27 cellular contexts compared by ENCODE assay signal in the genomic region with DNA sequence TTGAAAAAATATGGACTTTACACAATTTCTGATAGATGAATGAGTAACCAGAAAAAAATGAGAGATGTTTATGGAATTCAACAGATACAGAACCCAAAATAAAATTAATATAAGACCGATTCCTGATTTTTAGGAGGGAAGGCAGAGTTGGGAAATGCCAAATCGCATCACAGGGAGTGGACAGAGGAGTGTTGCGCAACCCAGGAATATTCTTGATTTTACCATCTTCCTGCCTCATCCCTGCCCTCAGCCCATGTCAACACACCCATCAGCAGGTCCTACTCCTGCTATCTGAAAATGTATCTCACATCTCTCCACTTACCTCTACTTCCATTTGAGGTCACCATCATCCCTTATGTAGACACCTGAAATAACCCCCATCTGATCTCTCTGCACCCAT.
DNase-seq lines count a peak whose midpoint lies in the region; ATAC-seq, FAIRE-seq and TF ChIP-seq lines count a peak whose summit lies in the region.
"Had no signal": no experiment of that assay in that cellular context is flagged by ENCODE, and none has a peak within 500 bp of the region (broad histone marks: within the 10 kb centered on the region; RNA-seq: fewer than 3 reads in every experiment).

No MANE protein-coding gene starts in this region.

- H3K4me1 ChIP-seq in breast epithelium: no peaks in the 10 kb centered on the region
- H3K4me1 ChIP-seq in IMR-90 (ENCODE audit: control insufficient read depth, insufficient read depth, low read length): no peaks in the 10 kb centered on the region
- H3K4me1 ChIP-seq in K562 (replicated peaks in 1 of 2; ENCODE audit: control insufficient read depth in 2 of 2, insufficient read depth in 2 of 2, low read length in 2 of 2): no peaks in the 10 kb centered on the region
- H3K4me1 ChIP-seq in H1 (replicated peaks in 1 of 4; ENCODE audit: control insufficient read depth in 3 of 4, insufficient read depth in 4 of 4, low read length in 3 of 4): peaks cover 0 to 9% (median 7%) of the 10 kb centered on the region in 4 experiments; a peak in 4 of 7 replicates
- H3K4me1 ChIP-seq: A549, Caco-2 had no signal

- H3K4me2 ChIP-seq in IMR-90 (ENCODE audit: low read depth, low read length) (no peak overlapping the region), K562 (ENCODE audit: insufficient read depth, low read length) (no peak overlapping the region), H1 (ENCODE audit: insufficient read depth in 1 of 2, low read depth in 2 of 2, low read length in 2 of 2) (no peak overlapping the region)
- H3K4me2 ChIP-seq: A549 had no signal

- H2AK9ac ChIP-seq in IMR-90 (replicated peaks; ENCODE audit: low read depth, low read length, poor library complexity): no peak overlapping the region

- FAIRE-seq in K562 (lab: Jason Lieb, UNC) (no peak), H1 (lab: Jason Lieb, UNC) (no peak)
- FAIRE-seq: A549, D721Med, GM12878, GM12892, GM18507, GM19239 had no signal

- no peak overlapping the region for H4K91ac ChIP-seq in IMR-90 (ENCODE audit: insufficient read depth, low read depth, low read length)
- H4K91ac ChIP-seq in H1 (replicated peaks; ENCODE audit: insufficient read length, low read length): no peak overlapping the region

- no peak for TF ChIP-seq POLR2A in breast epithelium (IDR thresholded peaks at IDR 0.05)
- no peak for TF ChIP-seq POLR2A in IMR-90 (IDR thresholded peaks at IDR 0.05; ENCODE audit: low read depth, low read length)
- no peak for TF ChIP-seq POLR2A in K562 (conservative IDR thresholded peaks at IDR 0.05)
- no peak for TF ChIP-seq POLR2A in H1 (IDR thresholded peaks at IDR 0.05; ENCODE audit: control extremely low read depth in 1 of 2, low read depth in 2 of 2, low read length in 2 of 2)

- H2BK5ac ChIP-seq in IMR-90 (ENCODE audit: low read depth, low read length, poor library complexity, severe bottlenecking): no peak overlapping the region
- H2BK5ac ChIP-seq in H1 (ENCODE audit: low read depth, low read length): no peak overlapping the region

- H4K20me1 ChIP-seq in IMR-90 (ENCODE audit: insufficient read depth, low read length) (no peaks in the 10 kb centered on the region), K562 (replicated peaks; ENCODE audit: control insufficient read depth, insufficient read depth, low read length) (no peaks in the 10 kb centered on the region), H1 (replicated peaks in 1 of 2; ENCODE audit: control insufficient read depth in 1 of 2, insufficient read depth in 2 of 2, low read length in 2 of 2) (no peaks in the 10 kb centered on the region)
- H4K20me1 ChIP-seq: BLaER1 treated with 17β-estradiol and CSF1 and Interleukin-3, amounts not matched to agents 10 nM and 100 nM had no signal

- H3K4me3 ChIP-seq in breast epithelium: no peak overlapping the region
- H3K4me3 ChIP-seq in IMR-90 (ENCODE audit: insufficient read depth, low read depth, low read length): no peak overlapping the region
- H3K4me3 ChIP-seq in K562: no peak overlapping the region
- no peak overlapping the region for H3K4me3 ChIP-seq in H1 (ENCODE audit: extremely low read depth in 1 of 4, insufficient read depth in 2 of 4, low read depth in 3 of 4, low read length in 4 of 4)
- H3K4me3 ChIP-seq: A549; BLaER1 treated with 17β-estradiol and CSF1 and Interleukin-3, amounts not matched to agents 10 nM and 100 nM; GM12878 had no signal

- H3K56ac ChIP-seq in IMR-90 (ENCODE audit: extremely low read depth, insufficient read depth, low read length) (no peak overlapping the region), H1 (replicated peaks; ENCODE audit: insufficient read length, low read depth, low read length) (no peak overlapping the region)

- no peaks in the 10 kb centered on the region for H3K27me3 Mint-ChIP-seq in MCF 10A (ENCODE audit: insufficient read depth, unreplicated experiment)
- no peaks in the 10 kb centered on the region for H3K27me3 Mint-ChIP-seq in stimulated activated memory B cell treated with anti-CD40 and anti-IgM and Interleukin-4, amounts not matched to agents 10 μg/mL and 1 μg/mL and 100 μg/mL, for 72 hours
- H3K27me3 Mint-ChIP-seq: B cell; CD4-positive, alpha-beta T cell had no signal

- in situ Hi-C loops in IMR-90 (cut with MboI; ENCODE audit: low sequenced_read_pairs) (no loop called here), K562 (cut with MboI) (no loop called here)

- H3K23ac ChIP-seq in IMR-90 (ENCODE audit: low read depth, low read length): no peak overlapping the region
- no peak overlapping the region for H3K23ac ChIP-seq in H1 (ENCODE audit: insufficient read length)

- no peaks in the 10 kb centered on the region for H3K36me3 Mint-ChIP-seq in MCF 10A (ENCODE audit: insufficient read depth, unreplicated experiment)
- H3K36me3 Mint-ChIP-seq in stimulated activated memory B cell treated with anti-CD40 and anti-IgM and Interleukin-4, amounts not matched to agents 10 μg/mL and 1 μg/mL and 100 μg/mL, for 72 hours: no peaks in the 10 kb centered on the region
- H3K36me3 Mint-ChIP-seq: CD8-positive, alpha-beta T cell had no signal

- H3K27me3 ChIP-seq in breast epithelium: no peaks in the 10 kb centered on the region
- no peaks in the 10 kb centered on the region for H3K27me3 ChIP-seq in IMR-90 (ENCODE audit: control insufficient read depth, insufficient read depth, low read length)
- H3K27me3 ChIP-seq in K562 (ENCODE audit: control insufficient read depth in 2 of 2, insufficient read depth in 2 of 2, low read length in 2 of 2): no peaks in the 10 kb centered on the region
- H3K27me3 ChIP-seq in H1 (replicated peaks in 1 of 4; ENCODE audit: control insufficient read depth in 3 of 4, extremely low read depth in 1 of 4, insufficient read depth in 3 of 4, low read length in 3 of 4): no peaks in the 10 kb centered on the region
- H3K27me3 ChIP-seq: BLaER1 treated with 17β-estradiol and CSF1 and Interleukin-3, amounts not matched to agents 10 nM and 100 nM had no signal

- H3K9me1 ChIP-seq in IMR-90 (ENCODE audit: insufficient read depth, low read length): no peaks in the 10 kb centered on the region
- no peaks in the 10 kb centered on the region for H3K9me1 ChIP-seq in K562 (ENCODE audit: control insufficient read depth, insufficient read depth, low read length)

- TF ChIP-seq CTCF in MCF 10A (IDR thresholded peaks at IDR 0.05; ENCODE audit: unreplicated experiment) (no peak), breast epithelium (IDR thresholded peaks at IDR 0.05) (no peak), IMR-90 (conservative IDR thresholded peaks at IDR 0.05; ENCODE audit: low read depth, low read length) (no peak), K562 (IDR thresholded peaks at IDR 0.05 in 2 of 3, conservative IDR thresholded peaks at IDR 0.05 in 1 of 3; ENCODE audit: insufficient read depth in 2 of 3, low read depth in 1 of 3, low read length in 3 of 3) (no peak), H1 (IDR thresholded peaks at IDR 0.05; ENCODE audit: control extremely low read depth in 1 of 3, insufficient read depth in 1 of 3, low read depth in 1 of 3, low read length in 3 of 3) (no peak)

- WGBS in IMR-90 (ENCODE audit: extremely low coverage in 2 of 2, insufficient read length in 1 of 2), 2 experiments: no CpG with 5 or more reads among the region's 3 CpGs
- WGBS in K562 (ENCODE audit: insufficient coverage, low coverage, missing lambda C conversion rate): 0% methylated on average over 3 of the region's 3 CpGs
- 95% methylated on average over 3 of the region's 3 CpGs; no CpG with 5 or more reads in 1 of the 2 experiments for WGBS in H1 (ENCODE audit: extremely low coverage in 1 of 2, insufficient coverage in 1 of 2, insufficient read length in 1 of 2, insufficient replicate concordance in 2 of 2, low coverage in 1 of 2, low lambda C conversion rate in 2 of 2, missing lambda C conversion rate in 1 of 2), 2 experiments

- dilution Hi-C loops in IMR-90 (cut with HindIII; ENCODE audit: low sequenced_read_pairs, unreplicated experiment): no loop called here

- H3K79me1 ChIP-seq in IMR-90 (ENCODE audit: low read depth in 1 of 2, low read length in 2 of 2): no peaks in the 10 kb centered on the region
- H3K79me1 ChIP-seq in H1 (ENCODE audit: low read depth, low read length): no peaks in the 10 kb centered on the region

- ATAC-seq in IMR-90 (ENCODE audit: low read depth) (no peak), K562 (no peak), GM19035 (IDR thresholded peaks at IDR 0.05; ENCODE audit: unreplicated experiment) (no peak)
- ATAC-seq in stimulated activated memory B cell treated with anti-CD40 and anti-IgM and Interleukin-4, amounts not matched to agents 10 μg/mL and 1 μg/mL and 100 μg/mL, for 72 hours: no peak
- ATAC-seq: A549; CD8-positive, alpha-beta T cell; GM12878 had no signal

- H3K9me3 Mint-ChIP-seq in MCF 10A (ENCODE audit: unreplicated experiment): peaks cover 19% of the 10 kb centered on the region
- H3K9me3 Mint-ChIP-seq in stimulated activated memory B cell treated with anti-CD40 and anti-IgM and Interleukin-4, amounts not matched to agents 10 μg/mL and 1 μg/mL and 100 μg/mL, for 72 hours: peaks cover 11% of the 10 kb centered on the region
- H3K9me3 Mint-ChIP-seq: CD8-positive, alpha-beta T cell had no signal

- H3K27ac Mint-ChIP-seq in MCF 10A (ENCODE audit: low read depth, unreplicated experiment): no peak overlapping the region
- no peak overlapping the region for H3K27ac Mint-ChIP-seq in stimulated activated memory B cell treated with anti-CD40 and anti-IgM and Interleukin-4, amounts not matched to agents 10 μg/mL and 1 μg/mL and 100 μg/mL, for 72 hours
- H3K27ac Mint-ChIP-seq: B cell; CD4-positive, alpha-beta T cell; CD8-positive, alpha-beta T cell had no signal

- no peak overlapping the region for H3K4me3 Mint-ChIP-seq in MCF 10A (ENCODE audit: unreplicated experiment)
- H3K4me3 Mint-ChIP-seq in stimulated activated memory B cell treated with anti-CD40 and anti-IgM and Interleukin-4, amounts not matched to agents 10 μg/mL and 1 μg/mL and 100 μg/mL, for 72 hours: no peak overlapping the region
- H3K4me3 Mint-ChIP-seq: B cell; CD4-positive, alpha-beta T cell; CD8-positive, alpha-beta T cell had no signal

- no peak overlapping the region for H2BK120ac ChIP-seq in IMR-90 (ENCODE audit: low read depth, low read length)
- H2BK120ac ChIP-seq in H1 (replicated peaks; ENCODE audit: low read depth, low read length): no peak overlapping the region

- H2BK12ac ChIP-seq in H1 (ENCODE audit: low read depth, low read length): no peak overlapping the region

- no peak overlapping the region for H4K5ac ChIP-seq in IMR-90 (ENCODE audit: low read depth, low read length)
- H4K5ac ChIP-seq in H1 (ENCODE audit: insufficient read length, low read depth, low read length): no peak overlapping the region

- H3K27ac ChIP-seq in breast epithelium (no peak overlapping the region), IMR-90 (ENCODE audit: insufficient read depth, low read length) (no peak overlapping the region), K562 (ENCODE audit: extremely low read depth, low read depth, low read length) (no peak overlapping the region), H1 (ENCODE audit: low read depth, low read length) (no peak overlapping the region)
- H3K27ac ChIP-seq: 22Rv1; A549; BLaER1 treated with 17β-estradiol and CSF1 and Interleukin-3, amounts not matched to agents 10 nM and 100 nM; C4-2B had no signal

- TF ChIP-seq EP300 in K562 (IDR thresholded peaks at IDR 0.05; ENCODE audit: low read length) (no peak), H1 (IDR thresholded peaks at IDR 0.05; ENCODE audit: borderline replicate concordance in 1 of 2, low read depth in 2 of 2, low read length in 2 of 2) (no peak)

- H3K36me3 ChIP-seq in breast epithelium (no peaks in the 10 kb centered on the region), IMR-90 (ENCODE audit: control insufficient read depth, insufficient read depth, low read length) (no peaks in the 10 kb centered on the region), K562 (ENCODE audit: control insufficient read depth, insufficient read depth, low read length) (no peaks in the 10 kb centered on the region), H1 (ENCODE audit: control insufficient read depth in 2 of 4, insufficient read depth in 4 of 4, low read length in 3 of 4) (no peaks in the 10 kb centered on the region)
- H3K36me3 ChIP-seq: BLaER1 treated with 17β-estradiol and CSF1 and Interleukin-3, amounts not matched to agents 10 nM and 100 nM had no signal

- peaks cover 5% of the 10 kb centered on the region for H3K4me1 Mint-ChIP-seq in MCF 10A (ENCODE audit: insufficient read depth, unreplicated experiment)
- no peaks in the 10 kb centered on the region for H3K4me1 Mint-ChIP-seq in stimulated activated memory B cell treated with anti-CD40 and anti-IgM and Interleukin-4, amounts not matched to agents 10 μg/mL and 1 μg/mL and 100 μg/mL, for 72 hours
- H3K4me1 Mint-ChIP-seq: B cell had no signal

- H3K18ac ChIP-seq in IMR-90 (ENCODE audit: low read depth, low read length) (no peak overlapping the region), H1 (ENCODE audit: extremely low read depth, low read length) (no peak overlapping the region)

- BruUV-seq in MCF 10A (replicated peaks; lab: Mats Ljungman, UMichigan): no TSS peak
- BruUV-seq in IMR-90 (replicated peaks; lab: Mats Ljungman, UMichigan): no TSS peak
- BruUV-seq in K562 (replicated peaks; lab: Mats Ljungman, UMichigan): no TSS peak

- H3K79me2 ChIP-seq in K562 (ENCODE audit: control insufficient read depth, insufficient read depth, low read length): no peaks in the 10 kb centered on the region
- no peaks in the 10 kb centered on the region for H3K79me2 ChIP-seq in H1 (ENCODE audit: control insufficient read depth in 1 of 2, insufficient read depth in 2 of 2, low read length in 2 of 2)

- H2BK20ac ChIP-seq in IMR-90 (ENCODE audit: low read depth, low read length) (no peak overlapping the region), H1 (ENCODE audit: low read length) (no peak overlapping the region)

- intact Hi-C loops in MCF 10A (cut with micrococcal nuclease) (no loop called here), breast epithelium (cut with DNase I; ENCODE audit: low total_unique reads) (no loop called here), IMR-90 (cut with micrococcal nuclease) (no loop called here), K562 (cut with micrococcal nuclease) (no loop called here)

- CTCF ChIA-PET in MCF 10A (lab: Yijun Ruan, JAX) (no interaction called here), IMR-90 (lab: Yijun Ruan, JAX) (no interaction called here), K562 (lab: Yijun Ruan, JAX; ENCODE audit: low intra/inter-chr PET ratio) (no interaction called here), H1 (lab: Charles Lee; ENCODE audit: partially characterized antibody) (no interaction called here)

- H3K9ac ChIP-seq in IMR-90 (ENCODE audit: low read depth, low read length): no peak overlapping the region
- H3K9ac ChIP-seq in K562 (ENCODE audit: insufficient read depth in 1 of 2, low read depth in 2 of 2, low read length in 2 of 2): no peak overlapping the region
- no peak overlapping the region for H3K9ac ChIP-seq in H1 (replicated peaks in 1 of 4; ENCODE audit: extremely low read depth in 1 of 4, low read depth in 3 of 4, low read length in 3 of 4)
- H3K9ac ChIP-seq: BLaER1 treated with 17β-estradiol and CSF1 and Interleukin-3, amounts not matched to agents 10 nM and 100 nM had no signal

- H2BK15ac ChIP-seq in IMR-90 (ENCODE audit: low read depth, low read length): no peak overlapping the region
- no peak overlapping the region for H2BK15ac ChIP-seq in H1 (ENCODE audit: low read length)

- TF ChIP-seq RAD21 in IMR-90 (IDR thresholded peaks at IDR 0.05; ENCODE audit: low read length) (no peak), K562 (CRISPR knock-in tag; conservative IDR thresholded peaks at IDR 0.05 in 1 of 2, IDR thresholded peaks at IDR 0.05 in 1 of 2) (no peak), H1 (IDR thresholded peaks at IDR 0.05 in 1 of 2, conservative IDR thresholded peaks at IDR 0.05 in 1 of 2; ENCODE audit: low read depth in 2 of 2, low read length in 2 of 2) (no peak)

- H3K4ac ChIP-seq in IMR-90 (ENCODE audit: low read depth, low read length) (no peak overlapping the region), H1 (replicated peaks; ENCODE audit: insufficient read length, low read depth, low read length) (no peak overlapping the region)

- no peak overlapping the region for H2AK5ac ChIP-seq in IMR-90 (ENCODE audit: low read depth, low read length)
- no peak overlapping the region for H2AK5ac ChIP-seq in H1 (ENCODE audit: low read depth, low read length)

- H2AFZ ChIP-seq in IMR-90 (replicated peaks; ENCODE audit: low read length, poor library complexity): no peak overlapping the region
- no peak overlapping the region for H2AFZ ChIP-seq in K562 (ENCODE audit: low read depth, low read length)
- H2AFZ ChIP-seq in H1 (ENCODE audit: low read length): no peak overlapping the region

- no peak overlapping the region for H4K8ac ChIP-seq in IMR-90 (ENCODE audit: low read depth in 2 of 2, low read length in 2 of 2)
- H4K8ac ChIP-seq in H1 (ENCODE audit: extremely low read depth, insufficient read depth, low read length): no peak overlapping the region

- DNase-seq in MCF 10A (ENCODE audit: unreplicated experiment): peak; percentile 13
- no peak for DNase-seq in breast epithelium (ENCODE audit: low spot score in 2 of 2)
- no peak for DNase-seq in IMR-90
- no peak for DNase-seq in K562 (ENCODE audit: extremely low read depth in 1 of 4, low spot score in 3 of 4)
- no peak for DNase-seq in H1 (ENCODE audit: low read depth in 1 of 2, low spot score in 2 of 2)
- DNase-seq in NAMALWA (ENCODE audit: low spot score): no peak
- DNase-seq: AML-193; Caco-2; Calu3; CD4-positive, alpha-beta T cell; CD8-positive, alpha-beta T cell; DMS79; DND-41; EL; GDM1 had no signal

- POLR2A ChIA-PET in MCF 10A (lab: Yijun Ruan, JAX): no interaction called here
- POLR2A ChIA-PET in IMR-90 (lab: Charles Lee; ENCODE audit: unreplicated experiment): no interaction called here
- POLR2A ChIA-PET in K562 (lab: Yijun Ruan, JAX): no interaction called here
- POLR2A ChIA-PET in H1 (lab: Charles Lee; ENCODE audit: partially characterized antibody): no interaction called here

- H3K14ac ChIP-seq in IMR-90 (replicated peaks; ENCODE audit: low read depth, low read length): no peak overlapping the region
- H3K14ac ChIP-seq in H1 (ENCODE audit: insufficient read length): no peak overlapping the region

- H3K9me3 ChIP-seq in breast epithelium (no peaks in the 10 kb centered on the region), IMR-90 (ENCODE audit: control insufficient read depth, insufficient read depth, low read length) (peaks cover 4% of the 10 kb centered on the region; the same call in 1 of the 2 replicates), K562 (replicated peaks; ENCODE audit: control insufficient read depth, insufficient read depth, low read depth, low read length) (no peaks in the 10 kb centered on the region), H1 (ENCODE audit: insufficient read depth in 2 of 2, low read depth in 1 of 2, low read length in 1 of 2) (no peaks in the 10 kb centered on the region)
- H3K9me3 ChIP-seq: A549; BLaER1 treated with 17β-estradiol and CSF1 and Interleukin-3, amounts not matched to agents 10 nM and 100 nM; Caco-2 had no signal

- H3K23me2 ChIP-seq in H1 (ENCODE audit: low read depth, low read length): no peaks in the 10 kb centered on the region; the same call in 1 of the 2 replicates
